ENCODE assay signal across 8 cellular contexts in genomic region chr4:139177888-139178609, GRCh38. TPM values are rescaled to one million over a fixed set of nuclear protein-coding genes. Genes with fewer than 3 reads are reported as not detected.
DNase-seq lines count a peak whose midpoint lies in the region; ATAC-seq and TF ChIP-seq lines count a peak whose summit lies in the region.

No MANE protein-coding gene starts in this region.

- peaks cover 26% of the 10 kb centered on the region for H3K4me1 Mint-ChIP-seq in T-helper 2 cell treated with Interferon-gamma antibody and Interleukin-4, amounts not matched to agents 5 μg/mL and 100 μg/mL, for 36 hours (ENCODE audit: low read depth)

- H3K9me3 Mint-ChIP-seq in T-helper 2 cell treated with Interferon-gamma antibody and Interleukin-4, amounts not matched to agents 5 μg/mL and 100 μg/mL, for 36 hours = no peaks in the 10 kb centered on the region

- H3K9me3 ChIP-seq in ascending aorta = no peaks in the 10 kb centered on the region

- DNase-seq in NCI-H187 treated with DMSO at 0.1 percent for 48 hours (lab: John Stamatoyannopoulos, UW) (peak; percentile 49), ascending aorta (ENCODE audit: low spot score in 2 of 2) (peak; percentile 85 to 98), hepatic stellate cell (ENCODE audit: low spot score) (peak; percentile 85), retina (peak; percentile 95), OCI-M2 (lab: John Stamatoyannopoulos, UW; ENCODE audit: unreplicated experiment) (no peak)
- DNase-seq in T-helper 2 cell treated with Interferon-gamma antibody and Interleukin-4, amounts not matched to agents 5 μg/mL and 100 μg/mL, for 36 hours (ENCODE audit: low spot score) = peak; percentile 98

- peak overlapping the region; percentile 97 for H3K27ac Mint-ChIP-seq in T-helper 2 cell treated with Interferon-gamma antibody and Interleukin-4, amounts not matched to agents 5 μg/mL and 100 μg/mL, for 36 hours

- H3K36me3 Mint-ChIP-seq in T-helper 2 cell treated with Interferon-gamma antibody and Interleukin-4, amounts not matched to agents 5 μg/mL and 100 μg/mL, for 36 hours (ENCODE audit: low read depth) = peaks cover 2% of the 10 kb centered on the region

- H3K4me3 Mint-ChIP-seq in T-helper 2 cell treated with Interferon-gamma antibody and Interleukin-4, amounts not matched to agents 5 μg/mL and 100 μg/mL, for 36 hours = peak overlapping the region; percentile 88

- H3K27me3 Mint-ChIP-seq in T-helper 2 cell treated with Interferon-gamma antibody and Interleukin-4, amounts not matched to agents 5 μg/mL and 100 μg/mL, for 36 hours (ENCODE audit: low read depth) = peaks cover 32% of the 10 kb centered on the region

- ATAC-seq in GM18508 (IDR thresholded peaks at IDR 0.05; ENCODE audit: insufficient read depth, unreplicated experiment) (peak; percentile 47), HG02973 (IDR thresholded peaks at IDR 0.05; ENCODE audit: unreplicated experiment) (peak; percentile 58)

- TF ChIP-seq CTCF in ascending aorta (IDR thresholded peaks at IDR 0.05) = peak in 1 of 3 experiments; percentile 5

- H3K36me3 ChIP-seq in ascending aorta = no peaks in the 10 kb centered on the region

- H3K4me1 ChIP-seq in ascending aorta = peaks cover 0 to 6% of the 10 kb centered on the region in 2 donors

- intact Hi-C loops in ascending aorta (cut with DNase I) = loop anchor here (1.0 to 10.0 kb wide), 10 partner anchors 47 to 1347 kb away; partner anchors contain the start of genes ELMOD2, MAML3, NAA15 and NOCT

- H3K27me3 ChIP-seq in ascending aorta = no peaks in the 10 kb centered on the region

- peak overlapping the region; percentile 97 for H3K4me3 ChIP-seq in ascending aorta

- peak overlapping the region; percentile 100 for H3K27ac ChIP-seq in ascending aorta

RNA-seq across cellular contexts. Expression of gene ELF2, which starts 1.0 kb away (rescaled TPM):
- total RNA-seq in ascending aorta = 20.3 TPM
